In the genomic region with DNA sequence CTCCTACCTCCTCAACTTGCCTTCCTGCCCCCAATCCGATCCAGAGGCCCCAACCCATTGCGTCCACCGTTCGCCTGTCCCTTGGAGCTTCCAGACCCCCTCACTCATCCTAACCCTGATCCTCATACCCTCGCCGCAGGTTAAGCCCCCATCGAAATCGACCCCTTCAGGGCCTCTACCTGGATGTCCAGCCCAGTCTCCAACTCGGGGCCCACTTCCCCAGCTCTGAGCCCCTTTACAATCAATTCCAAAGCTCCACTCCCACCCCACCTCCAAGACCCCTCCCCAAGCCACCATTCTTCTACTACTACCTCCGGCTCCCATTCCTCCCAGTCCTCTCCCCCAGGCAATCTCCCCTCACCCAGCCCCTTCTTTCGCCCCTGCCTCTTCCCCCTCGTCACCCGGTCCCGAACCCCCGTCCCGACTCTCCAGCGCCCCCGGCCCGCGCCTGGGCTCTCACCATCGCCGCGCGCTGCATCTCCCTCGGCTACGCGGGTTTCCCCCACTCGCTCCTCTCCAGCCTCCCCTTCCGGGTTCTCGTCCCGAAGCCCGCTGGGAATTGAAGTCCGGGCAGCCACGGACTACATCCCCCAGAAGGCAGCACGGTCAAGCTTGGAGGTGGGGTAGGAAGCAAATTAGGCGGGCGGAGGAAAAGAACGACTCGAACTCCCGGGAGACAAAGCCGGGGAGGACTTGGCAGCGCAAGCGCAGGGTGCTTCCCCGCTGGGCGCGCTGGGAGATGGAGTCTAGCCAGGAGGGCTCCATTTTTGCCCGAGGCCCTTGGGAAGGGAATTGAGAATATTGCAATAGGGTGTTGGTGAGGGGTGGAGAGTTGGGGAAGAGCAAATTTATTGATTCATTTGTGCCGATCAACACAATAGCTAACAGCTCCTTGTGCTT, we compare ENCODE assay signal across 8 cellular contexts. TPM values are rescaled to one million over a fixed set of nuclear protein-coding genes. Genes with fewer than 3 reads are reported as not detected.
DNase-seq lines count a peak whose midpoint lies in the region; ATAC-seq and TF ChIP-seq lines count a peak whose summit lies in the region.

A gene with protein sequence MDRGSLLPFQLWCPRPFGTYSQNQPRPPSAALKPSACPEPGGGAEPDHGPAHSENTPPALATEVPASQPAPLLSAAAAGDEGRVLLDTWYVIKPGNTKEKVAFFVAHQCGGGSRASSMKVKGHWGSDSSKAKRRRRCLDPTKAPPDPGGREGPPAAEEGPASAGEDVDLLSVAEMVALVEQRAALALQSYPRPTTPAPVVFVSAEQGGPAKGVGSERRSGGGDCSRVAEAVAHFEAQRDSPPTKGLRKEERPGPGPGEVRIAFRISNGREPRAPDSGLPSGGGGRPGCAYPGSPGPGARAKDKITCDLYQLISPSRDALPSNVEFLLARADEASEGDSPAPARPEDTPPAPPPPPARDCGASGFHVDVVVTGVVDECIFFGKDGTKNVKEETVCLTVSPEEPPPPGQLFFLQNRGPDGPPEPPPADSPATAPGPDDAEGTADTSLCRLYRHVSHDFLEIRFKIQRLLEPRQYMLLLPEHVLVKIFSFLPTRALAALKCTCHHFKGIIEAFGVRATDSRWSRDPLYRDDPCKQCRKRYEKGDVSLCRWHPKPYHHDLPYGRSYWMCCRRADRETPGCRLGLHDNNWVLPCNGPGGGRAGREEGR (minus strand): TSS at position 508 of the 900 bp plus-strand sequence. CDS start 17,401 bp downstream, outside the sequence.

- H3K9ac ChIP-seq in NT2/D1 (ENCODE audit: insufficient read length, low read depth), result peak within 1 kb of the TSS; percentile 63
- peak within 1 kb of the TSS; percentile 88 for H3K9ac ChIP-seq in endocrine pancreas (ENCODE audit: control insufficient read depth, insufficient read depth, low read length)
- H3K9ac ChIP-seq in mesenchymal stem cell (ENCODE audit: low read length), result peak within 1 kb of the TSS; percentile 95

- H3K9me3 ChIP-seq in Caco-2 (no peaks in the 10 kb centered on the region), NT2/D1 (ENCODE audit: insufficient read depth, low read length) (no peaks in the 10 kb centered on the region), endocrine pancreas (ENCODE audit: control insufficient read depth, low read length) (no peaks in the 10 kb centered on the region), mesenchymal stem cell (ENCODE audit: control insufficient read depth, low read length) (no peaks in the 10 kb centered on the region)

- WGBS in mesenchymal stem cell, result under 1% methylated on average over 38 of the region's 48 CpGs

- TF ChIP-seq CTCF in Caco-2 (IDR thresholded peaks at IDR 0.05; ENCODE audit: insufficient read depth in 1 of 2, low read depth in 1 of 2, low read length in 1 of 2, severe bottlenecking in 1 of 2, unreplicated experiment in 1 of 2), result peak in 1 of 2 experiments; percentile 44

- H3K79me1 ChIP-seq in mesenchymal stem cell (replicated peaks; ENCODE audit: low read length, poor library complexity, severe bottlenecking), result peaks cover 2% of the 10 kb centered on the region

- H3K14ac ChIP-seq in mesenchymal stem cell (ENCODE audit: low read length in 2 of 2), result peak within 1 kb of the TSS in 1 of 2 experiments; percentile 14

- no peak within 1 kb of the TSS for H2AFZ ChIP-seq in mesenchymal stem cell (ENCODE audit: low read depth, low read length)

- H3K4me1 Mint-ChIP-seq in Caco-2 (ENCODE audit: low read depth, unreplicated experiment), result peaks cover 8% of the 10 kb centered on the region
- peaks cover 28% of the 10 kb centered on the region for H3K4me1 Mint-ChIP-seq in activated CD8-positive, alpha-beta memory T cell treated with anti-CD3 and anti-CD28 coated beads, Interleukin-2, amount 10 ng/mL, durations not matched to agents 7 days and 5 days

- no peak within 1 kb of the TSS for H2BK12ac ChIP-seq in mesenchymal stem cell (ENCODE audit: low read length in 2 of 2)

- intact Hi-C loops in Caco-2 (cut with micrococcal nuclease; ENCODE audit: unreplicated experiment), result loop anchor here (1.0 to 2.0 kb wide), 3 partner anchors 13 to 132 kb away; a partner anchor contains a TSS

- H3K23ac ChIP-seq in mesenchymal stem cell (ENCODE audit: low read length in 2 of 2), result no peak within 1 kb of the TSS

- no peaks in the 10 kb centered on the region for H3K27me3 ChIP-seq in Caco-2 (replicated peaks; ENCODE audit: control insufficient read depth, insufficient read depth, low read length)
- H3K27me3 ChIP-seq in NT2/D1 (ENCODE audit: insufficient read depth, insufficient read length), result no peaks in the 10 kb centered on the region
- H3K27me3 ChIP-seq in endocrine pancreas (ENCODE audit: control insufficient read depth, insufficient read depth, low read length), result no peaks in the 10 kb centered on the region
- H3K27me3 ChIP-seq in mesenchymal stem cell (ENCODE audit: control insufficient read depth in 1 of 2, insufficient read depth in 1 of 2, low read length in 2 of 2), result no peaks in the 10 kb centered on the region

- peak within 1 kb of the TSS; percentile 77 for H2BK15ac ChIP-seq in mesenchymal stem cell (ENCODE audit: low read depth, poor library complexity, severe bottlenecking)

- peak within 1 kb of the TSS; percentile 86 for H3K4me3 Mint-ChIP-seq in Caco-2 (ENCODE audit: unreplicated experiment)
- peak within 1 kb of the TSS; percentile 96 for H3K4me3 Mint-ChIP-seq in activated CD8-positive, alpha-beta memory T cell treated with anti-CD3 and anti-CD28 coated beads, Interleukin-2, amount 10 ng/mL, durations not matched to agents 7 days and 5 days

- peak within 1 kb of the TSS; percentile 52 for H3K4me2 ChIP-seq in mesenchymal stem cell (ENCODE audit: low read length, poor library complexity, severe bottlenecking)

- peak within 1 kb of the TSS; percentile 30 to 61 for H3K18ac ChIP-seq in mesenchymal stem cell (ENCODE audit: low read depth in 1 of 2, low read length in 2 of 2)

- no peaks in the 10 kb centered on the region for H3K9me3 Mint-ChIP-seq in Caco-2 (ENCODE audit: unreplicated experiment)
- H3K9me3 Mint-ChIP-seq in activated CD8-positive, alpha-beta memory T cell treated with anti-CD3 and anti-CD28 coated beads, Interleukin-2, amount 10 ng/mL, durations not matched to agents 7 days and 5 days (ENCODE audit: low read depth), result no peaks in the 10 kb centered on the region

- H3K27ac Mint-ChIP-seq in Caco-2 (ENCODE audit: unreplicated experiment), result peak within 1 kb of the TSS; percentile 73
- peak within 1 kb of the TSS; percentile 91 for H3K27ac Mint-ChIP-seq in activated CD8-positive, alpha-beta memory T cell treated with anti-CD3 and anti-CD28 coated beads, Interleukin-2, amount 10 ng/mL, durations not matched to agents 7 days and 5 days

- H3K4me1 ChIP-seq in Caco-2 (peaks cover under 1% of the 10 kb centered on the region), NT2/D1 (ENCODE audit: insufficient read depth, insufficient read length) (no peaks in the 10 kb centered on the region), endocrine pancreas (ENCODE audit: control insufficient read depth, insufficient read depth, low read length) (no peaks in the 10 kb centered on the region), mesenchymal stem cell (ENCODE audit: control insufficient read depth, insufficient read depth, low read depth, low read length) (peaks cover 2% of the 10 kb centered on the region)

- DNase-seq in Caco-2, result peak; percentile 97 to 99
- DNase-seq in HUDEP-2 (lab: John Stamatoyannopoulos, UW; ENCODE audit: unreplicated experiment in 76 of 76), result peak; percentile 37 to 99 (median 98)
- peak; percentile 94 for DNase-seq in NT2/D1 (ENCODE audit: low read depth, low spot score)
- DNase-seq in activated CD8-positive, alpha-beta memory T cell treated with anti-CD3 and anti-CD28 coated beads, Interleukin-2, amount 10 ng/mL, durations not matched to agents 7 days and 5 days, result peak; percentile 98
- DNase-seq in mesenchymal stem cell, result peak; percentile 98
- DNase-seq in stimulated activated CD8-positive, alpha-beta memory T cell treated with anti-CD3 and anti-CD28 coated beads, Interleukin-12 subunit alpha, Interleukin-12 subunit beta, amount 100 ng/mL, for 4 hours (ENCODE audit: low read depth), result peak; percentile 86

- peak within 1 kb of the TSS; percentile 57 for H3K4me3 ChIP-seq in Caco-2 (ENCODE audit: low read depth, low read length)
- H3K4me3 ChIP-seq in NT2/D1 (ENCODE audit: insufficient read length, low read depth), result peak within 1 kb of the TSS; percentile 54
- peak within 1 kb of the TSS; percentile 70 for H3K4me3 ChIP-seq in endocrine pancreas (ENCODE audit: control insufficient read depth, insufficient read depth, low read length)
- peak within 1 kb of the TSS; percentile 78 to 97 for H3K4me3 ChIP-seq in mesenchymal stem cell (ENCODE audit: insufficient read depth in 1 of 2, low read depth in 1 of 2, low read length in 2 of 2)

- H3K4ac ChIP-seq in mesenchymal stem cell (ENCODE audit: low read depth in 1 of 2, low read length in 2 of 2), result peak within 1 kb of the TSS; percentile 16 to 64

- POLR2A ChIA-PET in Caco-2 (lab: Charles Lee), result interaction anchor here (0.6 to 2.2 kb wide), 17 partner anchors 8 to 1058 kb away, joined by 3 to 49 read pairs (median 6); a partner anchor contains a TSS

- peak within 1 kb of the TSS; percentile 71 for H4K8ac ChIP-seq in mesenchymal stem cell (ENCODE audit: low read length)

- ATAC-seq in GM21360 (IDR thresholded peaks at IDR 0.05; ENCODE audit: unreplicated experiment), result peak; percentile 79
- peak; percentile 100 for ATAC-seq in activated CD8-positive, alpha-beta memory T cell treated with anti-CD3 and anti-CD28 coated beads, Interleukin-2, amount 10 ng/mL, durations not matched to agents 7 days and 5 days

- no peak within 1 kb of the TSS for H4K91ac ChIP-seq in mesenchymal stem cell (ENCODE audit: low read length)

- no peak within 1 kb of the TSS for H2BK5ac ChIP-seq in mesenchymal stem cell (ENCODE audit: low read depth, low read length, poor library complexity, severe bottlenecking)

- no peak within 1 kb of the TSS for H3K27ac ChIP-seq in mesenchymal stem cell (ENCODE audit: low read length, poor library complexity, severe bottlenecking)

- H3K36me3 Mint-ChIP-seq in Caco-2 (ENCODE audit: insufficient read depth, unreplicated experiment), result peaks cover 25% of the 10 kb centered on the region
- peaks cover 4% of the 10 kb centered on the region for H3K36me3 Mint-ChIP-seq in activated CD8-positive, alpha-beta memory T cell treated with anti-CD3 and anti-CD28 coated beads, Interleukin-2, amount 10 ng/mL, durations not matched to agents 7 days and 5 days

- H3K36me3 ChIP-seq in Caco-2 (ENCODE audit: control insufficient read depth, insufficient read depth, low read length) (no peaks in the 10 kb centered on the region), NT2/D1 (ENCODE audit: insufficient read depth, insufficient read length, low read length) (peaks cover 5% of the 10 kb centered on the region), endocrine pancreas (ENCODE audit: control insufficient read depth, insufficient read depth, low read length) (no peaks in the 10 kb centered on the region), mesenchymal stem cell (ENCODE audit: control insufficient read depth in 1 of 2, insufficient read depth in 2 of 2, low read depth in 1 of 2, low read length in 2 of 2) (no peaks in the 10 kb centered on the region)

- no TSS peak for BruUV-seq in Caco-2 (replicated peaks; lab: Mats Ljungman, UMichigan)

- CTCF ChIA-PET in Caco-2 (lab: Charles Lee), result interaction anchor here (0.6 to 2.1 kb wide), 14 partner anchors 10 to 459 kb away, joined by 3 to 18 read pairs (median 6); a partner anchor contains a TSS
- CTCF ChIA-PET in activated CD8-positive, alpha-beta memory T cell treated with anti-CD3 and anti-CD28 coated beads, Interleukin-2, amount 10 ng/mL, durations not matched to agents 7 days and 5 days (lab: Charles Lee), result interaction anchor here (0.5 to 2.5 kb wide), 15 partner anchors 10 to 1129 kb away, joined by 3 to 18 read pairs (median 5); a partner anchor contains a TSS

- no peak within 1 kb of the TSS for H2BK120ac ChIP-seq in mesenchymal stem cell (ENCODE audit: low read depth, low read length)

- H3K27me3 Mint-ChIP-seq in Caco-2 (ENCODE audit: insufficient read depth, unreplicated experiment), result no peaks in the 10 kb centered on the region
- no peaks in the 10 kb centered on the region for H3K27me3 Mint-ChIP-seq in activated CD8-positive, alpha-beta memory T cell treated with anti-CD3 and anti-CD28 coated beads, Interleukin-2, amount 10 ng/mL, durations not matched to agents 7 days and 5 days

- H2AK5ac ChIP-seq in mesenchymal stem cell (ENCODE audit: low read length, severe bottlenecking), result no peak within 1 kb of the TSS

RNA-seq across cellular contexts. Expression of the gene that starts here (rescaled TPM):
- total RNA-seq in Caco-2 (2022), result 31.0 and 37.0 TPM in 2 replicates
- total RNA-seq in activated CD8-positive, alpha-beta memory T cell treated with anti-CD3 and anti-CD28 coated beads, Interleukin-2, amount 10 ng/mL, durations not matched to agents 7 days and 5 days, result 10 to 100 TPM; 33.0 to 37.1 TPM
- polyA plus RNA-seq in mesenchymal stem cell (2013, experiment 1 of 2), result 5.3 TPM
- polyA plus RNA-seq in mesenchymal stem cell (2013, experiment 2 of 2), result 5.1 TPM
